ENCODE assay signal across 19 cellular contexts in genomic region chr13:83215627-83216026, GRCh38.
DNase-seq lines count a peak whose midpoint lies in the region; ATAC-seq, FAIRE-seq and TF ChIP-seq lines count a peak whose summit lies in the region.
"Had no signal": no experiment of that assay in that cellular context is flagged by ENCODE, and none has a peak within 500 bp of the region (broad histone marks: within the 10 kb centered on the region; RNA-seq: fewer than 3 reads in every experiment).

No MANE protein-coding gene starts in this region.

- TF ChIP-seq CTCF in IMR-90 (conservative IDR thresholded peaks at IDR 0.05; ENCODE audit: low read depth, low read length) (no peak), mammary epithelial cell (conservative IDR thresholded peaks at IDR 0.05 in 1 of 2, IDR thresholded peaks at IDR 0.05 in 1 of 2; ENCODE audit: extremely low read depth in 1 of 2, insufficient read depth in 1 of 2, low read depth in 1 of 2, low read length in 2 of 2) (no peak), keratinocyte (optimal IDR thresholded peaks at IDR 0.05 in 1 of 3, IDR thresholded peaks at IDR 0.05 in 1 of 3, conservative IDR thresholded peaks at IDR 0.05 in 1 of 3; ENCODE audit: extremely low read depth in 1 of 3, insufficient read depth in 2 of 3, low read length in 3 of 3) (no peak)

- no peaks in the 10 kb centered on the region for H3K36me3 Mint-ChIP-seq in effector memory CD8-positive, alpha-beta T cell (ENCODE audit: insufficient read depth)
- H3K36me3 Mint-ChIP-seq: activated naive CD4-positive, alpha-beta T cell treated with anti-CD3 and anti-CD28 coated beads, Interleukin-2, amount 50 U/mL, for 72 hours; stimulated activated effector memory CD8-positive, alpha-beta T cell treated with anti-CD3 and anti-CD28 coated beads, Interleukin-12 subunit alpha, Interleukin-12 subunit beta, amount 100 ng/mL, for 72 hours had no signal

- peaks cover 12% of the 10 kb centered on the region; the same call in 1 of the 2 replicates for H3K4me1 ChIP-seq in IMR-90 (ENCODE audit: control insufficient read depth, insufficient read depth, low read length)
- H3K4me1 ChIP-seq in mammary epithelial cell (ENCODE audit: insufficient read depth, low read length) = peaks cover 19% of the 10 kb centered on the region
- peaks cover 10% of the 10 kb centered on the region for H3K4me1 ChIP-seq in keratinocyte (ENCODE audit: control insufficient read depth, extremely low read depth, insufficient read depth, low read length)
- H3K4me1 ChIP-seq: upper lobe of left lung had no signal

- H3K27me3 ChIP-seq in IMR-90 (ENCODE audit: control insufficient read depth, insufficient read depth, low read length) (no peaks in the 10 kb centered on the region), mammary epithelial cell (ENCODE audit: insufficient read depth, low read length) (no peaks in the 10 kb centered on the region), keratinocyte (ENCODE audit: control insufficient read depth, extremely low read depth, insufficient read depth, low read length) (no peaks in the 10 kb centered on the region)
- H3K27me3 ChIP-seq: neutrophil, upper lobe of left lung had no signal

- no peak overlapping the region for H3K9ac ChIP-seq in IMR-90 (ENCODE audit: low read depth, low read length)
- H3K9ac ChIP-seq in mammary epithelial cell (ENCODE audit: insufficient read depth, low read length) = no peak overlapping the region
- H3K9ac ChIP-seq in keratinocyte (ENCODE audit: control insufficient read depth, extremely low read depth, insufficient read depth, low read length) = no peak overlapping the region

- intact Hi-C loops in IMR-90 (cut with micrococcal nuclease) (loop anchor here (5.0 to 10.0 kb wide), 2 partner anchors 471 to 568 kb away; no protein-coding TSS in a partner anchor), mammary epithelial cell (cut with micrococcal nuclease) (no loop called here)

- no peak overlapping the region for H2BK15ac ChIP-seq in IMR-90 (ENCODE audit: low read depth, low read length)

- in situ Hi-C loops in IMR-90 (cut with MboI; ENCODE audit: low sequenced_read_pairs) (no loop called here), mammary epithelial cell (cut with MboI; ENCODE audit: low sequenced_read_pairs in 2 of 2) (no loop called here)

- H4K5ac ChIP-seq in IMR-90 (ENCODE audit: low read depth, low read length) = peak overlapping the region; percentile 100; the same call in 1 of the 2 replicates

- H3K79me2 ChIP-seq in mammary epithelial cell (ENCODE audit: insufficient read depth, low read length) = no peaks in the 10 kb centered on the region
- no peaks in the 10 kb centered on the region for H3K79me2 ChIP-seq in keratinocyte (ENCODE audit: control insufficient read depth, insufficient read depth, low read length)

- no peak overlapping the region for H3K4me3 ChIP-seq in IMR-90 (ENCODE audit: insufficient read depth, low read depth, low read length)
- no peak overlapping the region for H3K4me3 ChIP-seq in mammary epithelial cell (replicated peaks in 1 of 3; ENCODE audit: insufficient read depth in 1 of 3, low read depth in 2 of 3, low read length in 3 of 3)
- H3K4me3 ChIP-seq in keratinocyte (ENCODE audit: control insufficient read depth in 2 of 3, extremely low read depth in 1 of 3, insufficient read depth in 2 of 3, low read depth in 1 of 3, low read length in 3 of 3) = peak overlapping the region in 1 of 3 experiments; percentile 18
- H3K4me3 ChIP-seq: upper lobe of left lung had no signal

- H2BK20ac ChIP-seq in IMR-90 (ENCODE audit: low read depth, low read length) = no peak overlapping the region

- H3K9me3 ChIP-seq in IMR-90 (ENCODE audit: control insufficient read depth, insufficient read depth, low read length) (no peaks in the 10 kb centered on the region; the same call in 1 of the 2 replicates), mammary epithelial cell (replicated peaks; ENCODE audit: insufficient read depth, low read length) (peaks cover 3% of the 10 kb centered on the region), keratinocyte (ENCODE audit: control insufficient read depth, low read depth, low read length) (no peaks in the 10 kb centered on the region)
- H3K9me3 ChIP-seq: neutrophil had no signal

- FAIRE-seq in keratinocyte (lab: Jason Lieb, UNC) = no peak
- FAIRE-seq: GM19239 had no signal

- peak overlapping the region; percentile 99; the same call in 1 of the 2 replicates for H3K23ac ChIP-seq in IMR-90 (ENCODE audit: low read depth, low read length)

- DNase-seq in AG08396 (ENCODE audit: low spot score) = peak; percentile 2
- peak; percentile 81 for DNase-seq in IMR-90
- DNase-seq in mammary epithelial cell = peak; percentile 39
- DNase-seq in keratinocyte (ENCODE audit: low read depth, low spot score) = no peak
- DNase-seq in HEK293T (ENCODE audit: extremely low spot score) = no peak
- no peak for DNase-seq in effector memory CD8-positive, alpha-beta T cell
- DNase-seq in SIG-M5 (lab: John Stamatoyannopoulos, UW) = no peak
- no peak for DNase-seq in hippocampal formation (lab: John Stamatoyannopoulos, UW)
- DNase-seq: activated CD4-positive, alpha-beta T cell treated with anti-CD3 and anti-CD28 coated beads, Interleukin-2, amount 10 ng/mL, durations not matched to agents 7 days and 5 days; activated T-cell treated with anti-CD3 and anti-CD28 coated beads, Interleukin-2, amount 50 U/mL, for 24 hours; AML-193; cerebellar nuclear complex; kidney glomerular epithelial cell; upper lobe of left lung had no signal

- peaks cover 0 to 2% of the 10 kb centered on the region in 2 donors for H3K9me3 Mint-ChIP-seq in effector memory CD8-positive, alpha-beta T cell

- no peak overlapping the region for H4K91ac ChIP-seq in IMR-90 (ENCODE audit: insufficient read depth, low read depth, low read length)

- no peak overlapping the region for H3K4me3 Mint-ChIP-seq in effector memory CD8-positive, alpha-beta T cell
- H3K4me3 Mint-ChIP-seq: activated CD4-positive, alpha-beta T cell treated with anti-CD3 and anti-CD28 coated beads, Interleukin-2, amount 10 ng/mL, durations not matched to agents 7 days and 5 days; activated T-cell treated with anti-CD3 and anti-CD28 coated beads, Interleukin-2, amount 50 U/mL, for 24 hours; stimulated activated effector memory CD8-positive, alpha-beta T cell treated with anti-CD3 and anti-CD28 coated beads, Interleukin-12 subunit alpha, Interleukin-12 subunit beta, amount 100 ng/mL, for 72 hours had no signal

- no peak overlapping the region for H3K14ac ChIP-seq in IMR-90 (replicated peaks; ENCODE audit: low read depth, low read length)

- no peak for TF ChIP-seq RAD21 in IMR-90 (IDR thresholded peaks at IDR 0.05; ENCODE audit: low read length)

- peak; percentile 42 for ATAC-seq in IMR-90 (ENCODE audit: low read depth)
- no peak for ATAC-seq in effector memory CD8-positive, alpha-beta T cell (replicated peaks)
- ATAC-seq: activated naive CD4-positive, alpha-beta T cell treated with anti-CD3 and anti-CD28 coated beads, Interleukin-2, amount 50 U/mL, for 72 hours; stimulated activated effector memory CD8-positive, alpha-beta T cell treated with anti-CD3 and anti-CD28 coated beads, Interleukin-12 subunit alpha, Interleukin-12 subunit beta, amount 100 ng/mL, for 72 hours had no signal

- H3K4ac ChIP-seq in IMR-90 (ENCODE audit: low read depth, low read length) = peak overlapping the region; percentile 96; the same call in 1 of the 2 replicates

- no peak overlapping the region for H2AK9ac ChIP-seq in IMR-90 (replicated peaks; ENCODE audit: low read depth, low read length, poor library complexity)

- peak overlapping the region; percentile 97; the same call in 1 of the 2 replicates for H2BK120ac ChIP-seq in IMR-90 (ENCODE audit: low read depth, low read length)

- H3K4me1 Mint-ChIP-seq in effector memory CD8-positive, alpha-beta T cell (ENCODE audit: low read depth in 2 of 2) = no peaks in the 10 kb centered on the region
- H3K4me1 Mint-ChIP-seq: activated CD4-positive, alpha-beta T cell treated with anti-CD3 and anti-CD28 coated beads, Interleukin-2, amount 10 ng/mL, durations not matched to agents 7 days and 5 days; stimulated activated effector memory CD8-positive, alpha-beta T cell treated with anti-CD3 and anti-CD28 coated beads, Interleukin-12 subunit alpha, Interleukin-12 subunit beta, amount 100 ng/mL, for 72 hours had no signal

- H3K18ac ChIP-seq in IMR-90 (ENCODE audit: low read depth, low read length) = peak overlapping the region; percentile 100; the same call in 1 of the 2 replicates

- no peak overlapping the region for H2AFZ ChIP-seq in IMR-90 (replicated peaks; ENCODE audit: low read length, poor library complexity)
- no peak overlapping the region for H2AFZ ChIP-seq in mammary epithelial cell (ENCODE audit: low read depth, low read length)
- H2AFZ ChIP-seq in keratinocyte (ENCODE audit: control insufficient read depth, low read length) = no peak overlapping the region

- H3K27ac Mint-ChIP-seq in effector memory CD8-positive, alpha-beta T cell = no peak overlapping the region
- H3K27ac Mint-ChIP-seq: activated CD4-positive, alpha-beta T cell treated with anti-CD3 and anti-CD28 coated beads, Interleukin-2, amount 10 ng/mL, durations not matched to agents 7 days and 5 days; activated naive CD4-positive, alpha-beta T cell treated with anti-CD3 and anti-CD28 coated beads, Interleukin-2, amount 50 U/mL, for 72 hours; activated T-cell treated with anti-CD3 and anti-CD28 coated beads, Interleukin-2, amount 50 U/mL, for 24 hours; stimulated activated effector memory CD8-positive, alpha-beta T cell treated with anti-CD3 and anti-CD28 coated beads, Interleukin-12 subunit alpha, Interleukin-12 subunit beta, amount 100 ng/mL, for 72 hours had no signal

- no peaks in the 10 kb centered on the region for H3K79me1 ChIP-seq in IMR-90 (ENCODE audit: low read depth in 1 of 2, low read length in 2 of 2)

- peak overlapping the region; percentile 98 for H2BK5ac ChIP-seq in IMR-90 (ENCODE audit: low read depth, low read length, poor library complexity, severe bottlenecking)

- no peak for TF ChIP-seq POLR2A in IMR-90 (IDR thresholded peaks at IDR 0.05; ENCODE audit: low read depth, low read length)

- WGBS in IMR-90 (ENCODE audit: extremely low coverage in 2 of 2, insufficient read length in 1 of 2), 2 experiments = no CpG with 5 or more reads among the region's 1 CpG
- 100% methylated on average over 1 of the region's 1 CpG for WGBS in mammary epithelial cell (ENCODE audit: low coverage, missing lambda C conversion rate)

- H2AK5ac ChIP-seq in IMR-90 (ENCODE audit: low read depth, low read length) = no peak overlapping the region

- peak overlapping the region; percentile 98 for H3K56ac ChIP-seq in IMR-90 (ENCODE audit: extremely low read depth, insufficient read depth, low read length)

- dilution Hi-C loops in IMR-90 (cut with HindIII; ENCODE audit: low sequenced_read_pairs, unreplicated experiment) (no loop called here), mammary epithelial cell (cut with HindIII; ENCODE audit: low sequenced_read_pairs) (no loop called here), keratinocyte (cut with MboI; ENCODE audit: extremely low pct_ligation_motif_present, low sequenced_read_pairs) (no loop called here)

- H3K27ac ChIP-seq in IMR-90 (ENCODE audit: insufficient read depth, low read length) (peak overlapping the region; percentile 67; the same call in 1 of the 2 replicates), mammary epithelial cell (ENCODE audit: insufficient read depth, low read depth, low read length) (peak overlapping the region; percentile 53), keratinocyte (ENCODE audit: control insufficient read depth, insufficient read depth, low read length) (no peak overlapping the region)
- H3K27ac ChIP-seq: HL-60, neutrophil, upper lobe of left lung had no signal

- H3K4me2 ChIP-seq in IMR-90 (ENCODE audit: low read depth, low read length) (no peak overlapping the region), mammary epithelial cell (ENCODE audit: insufficient read depth, low read depth, low read length) (peak overlapping the region; percentile 24), keratinocyte (ENCODE audit: control insufficient read depth, extremely low read depth, insufficient read depth, low read depth, low read length) (peak overlapping the region; percentile 32)

- CTCF ChIA-PET in IMR-90 (lab: Yijun Ruan, JAX) (interaction anchor here (0.6 kb wide), 1 partner anchor 229 kb away, joined by 3 read pairs; no protein-coding TSS in a partner anchor), mammary epithelial cell (lab: Charles Lee; ENCODE audit: low non-redundant PET) (no interaction called here), HEK293T (lab: Yijun Ruan, JAX) (no interaction called here)

- H4K8ac ChIP-seq in IMR-90 (ENCODE audit: low read depth in 2 of 2, low read length in 2 of 2) = peak overlapping the region; percentile 76 to 93; a peak in 2 of 4 replicates

- H3K36me3 ChIP-seq in IMR-90 (ENCODE audit: control insufficient read depth, insufficient read depth, low read length) = no peaks in the 10 kb centered on the region
- no peaks in the 10 kb centered on the region for H3K36me3 ChIP-seq in mammary epithelial cell (ENCODE audit: insufficient read depth, low read length)
- no peaks in the 10 kb centered on the region for H3K36me3 ChIP-seq in keratinocyte (ENCODE audit: control insufficient read depth in 2 of 2, extremely low read depth in 1 of 2, insufficient read depth in 2 of 2, low read length in 2 of 2)
- H3K36me3 ChIP-seq: neutrophil, upper lobe of left lung had no signal

- POLR2A ChIA-PET in IMR-90 (lab: Charles Lee; ENCODE audit: unreplicated experiment) (no interaction called here), HEK293T (lab: Yijun Ruan, JAX) (no interaction called here)

- no peaks in the 10 kb centered on the region; the same call in 1 of the 2 replicates for H3K9me1 ChIP-seq in IMR-90 (ENCODE audit: insufficient read depth, low read length)
- H3K9me1 ChIP-seq in keratinocyte (ENCODE audit: control insufficient read depth, extremely low read depth, insufficient read depth, low read length) = no peaks in the 10 kb centered on the region

- BruUV-seq in IMR-90 (replicated peaks; lab: Mats Ljungman, UMichigan) = no TSS peak
- BruUV-seq in mammary epithelial cell (replicated peaks; lab: Mats Ljungman, UMichigan) = no TSS peak

- no peaks in the 10 kb centered on the region for H3K27me3 Mint-ChIP-seq in effector memory CD8-positive, alpha-beta T cell
- H3K27me3 Mint-ChIP-seq: activated CD4-positive, alpha-beta T cell treated with anti-CD3 and anti-CD28 coated beads, Interleukin-2, amount 10 ng/mL, durations not matched to agents 7 days and 5 days; activated T-cell treated with anti-CD3 and anti-CD28 coated beads, Interleukin-2, amount 50 U/mL, for 24 hours had no signal

- H4K20me1 ChIP-seq in IMR-90 (ENCODE audit: insufficient read depth, low read length) (no peaks in the 10 kb centered on the region), mammary epithelial cell (ENCODE audit: insufficient read depth, low read length) (no peaks in the 10 kb centered on the region), keratinocyte (ENCODE audit: control insufficient read depth, extremely low read depth, insufficient read depth, low read length) (no peaks in the 10 kb centered on the region)

Comparison
In these comparisons a context has a peak if more than half of its experiments do, and no peak if none do; other contexts are left out.
1. DNase-seq: peak in AG08396 (single experiment), IMR-90 (single experiment) and mammary epithelial cell (single experiment); none in keratinocyte (single experiment), HEK293T (single experiment), effector memory CD8-positive, alpha-beta T cell (0 of 3), SIG-M5 (single experiment) and hippocampal formation (0 of 2).